ENCODE assay signal across 22 cellular contexts in the genomic region with DNA sequence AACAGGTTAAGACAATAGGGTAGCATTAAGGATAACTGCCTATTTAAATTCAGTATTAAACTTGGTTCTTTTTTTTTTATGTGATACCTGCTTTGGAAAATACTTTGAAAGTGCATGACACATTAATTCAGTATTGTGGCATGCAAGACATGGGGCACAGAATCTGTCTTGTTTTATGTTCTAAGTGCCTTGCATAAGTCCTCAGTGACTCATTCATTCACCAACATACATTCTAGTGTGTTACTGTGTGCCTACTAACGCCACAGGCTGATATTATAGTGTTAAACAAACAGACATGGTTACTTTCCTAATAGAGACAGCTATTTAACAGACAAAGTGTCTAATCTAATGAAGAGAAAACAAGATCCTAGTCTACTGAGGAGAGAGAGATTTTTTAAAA.
DNase-seq lines count a peak whose midpoint lies in the region; ATAC-seq, FAIRE-seq and TF ChIP-seq lines count a peak whose summit lies in the region.
"Had no signal": no experiment of that assay in that cellular context is flagged by ENCODE, and none has a peak within 500 bp of the region (broad histone marks: within the 10 kb centered on the region; RNA-seq: fewer than 3 reads in every experiment).

No MANE protein-coding gene starts in this region.

- H3K27ac ChIP-seq in HepG2 (ENCODE audit: extremely low read length, insufficient read depth, low read length) = no peak overlapping the region
- H3K27ac ChIP-seq in right lobe of liver = no peak overlapping the region
- H3K27ac ChIP-seq in RWPE2 (ENCODE audit: poor library complexity, severe bottlenecking) = no peak overlapping the region
- no peak overlapping the region for H3K27ac ChIP-seq in prostate gland
- H3K27ac ChIP-seq: A549; BLaER1 treated with 17β-estradiol and CSF1 and Interleukin-3, amounts not matched to agents 10 nM and 100 nM; HL-60; parathyroid adenoma; vagina had no signal

- TF ChIP-seq EP300 in HepG2 (IDR thresholded peaks at IDR 0.05; ENCODE audit: low read depth in 2 of 2, low read length in 2 of 2) (no peak), HepG2 (CRISPR knock-in tag; IDR thresholded peaks at IDR 0.05; ENCODE audit: borderline replicate concordance) (no peak)

- intact Hi-C loops in HepG2 (cut with micrococcal nuclease; ENCODE audit: unreplicated experiment) = no loop called here
- intact Hi-C loops in right lobe of liver (cut with DNase I) = no loop called here
- intact Hi-C loops in prostate gland (cut with DNase I) = no loop called here

- no peaks in the 10 kb centered on the region for H3K4me1 Mint-ChIP-seq in stimulated activated naive B cell treated with anti-CD40 and anti-IgM and Interleukin-4, amounts not matched to agents 10 μg/mL and 1 μg/mL and 100 μg/mL, for 72 hours
- H3K4me1 Mint-ChIP-seq: naive B cell had no signal

- no TSS peak for BruUV-seq in HepG2 (replicated peaks; lab: Mats Ljungman, UMichigan)

- in situ Hi-C loops in HepG2 (cut with HindIII; ENCODE audit: extremely low pct_ligation_motif_present, low pct_unique_long_range_greater_than_20kb) = no loop called here

- TF ChIP-seq RAD21 in HepG2 (CRISPR knock-in tag; IDR thresholded peaks at IDR 0.05) = no peak

- H3K36me3 ChIP-seq in HepG2 (replicated peaks in 1 of 2; ENCODE audit: control insufficient read depth in 1 of 2, insufficient read depth in 2 of 2, low read length in 2 of 2) = no peaks in the 10 kb centered on the region
- H3K36me3 ChIP-seq in right lobe of liver = no peaks in the 10 kb centered on the region
- no peaks in the 10 kb centered on the region for H3K36me3 ChIP-seq in RWPE2 (ENCODE audit: low read depth)
- no peaks in the 10 kb centered on the region for H3K36me3 ChIP-seq in prostate gland
- H3K36me3 ChIP-seq: BLaER1 treated with 17β-estradiol and CSF1 and Interleukin-3, amounts not matched to agents 10 nM and 100 nM; vagina had no signal

- FAIRE-seq in HepG2 (lab: Jason Lieb, UNC) = no peak
- FAIRE-seq: A549, D721Med, K562 had no signal

- no peaks in the 10 kb centered on the region for H3K79me2 ChIP-seq in HepG2 (ENCODE audit: insufficient read depth, low read length)
- H3K79me2 ChIP-seq: parathyroid adenoma had no signal

- no peak overlapping the region for H2AFZ ChIP-seq in HepG2 (ENCODE audit: low read length)
- H2AFZ ChIP-seq: parathyroid adenoma had no signal

- no peak for TF ChIP-seq CTCF in HepG2 (CRISPR knock-in tag; IDR thresholded peaks at IDR 0.05)
- TF ChIP-seq CTCF in right lobe of liver (IDR thresholded peaks at IDR 0.05) = no peak
- no peak for TF ChIP-seq CTCF in RWPE2 (IDR thresholded peaks at IDR 0.05; ENCODE audit: poor library complexity, severe bottlenecking)
- no peak for TF ChIP-seq CTCF in prostate gland (IDR thresholded peaks at IDR 0.05)

- WGBS in HepG2 (ENCODE audit: low lambda C conversion rate) = 0% methylated on average over 1 of the region's 1 CpG
- WGBS in right lobe of liver (ENCODE audit: insufficient coverage, low coverage, low lambda C conversion rate, missing lambda C conversion rate) = 47% methylated on average over 1 of the region's 1 CpG
- WGBS in prostate gland = 14% methylated on average over 1 of the region's 1 CpG

- DNase-seq in HepG2 (ENCODE audit: low spot score) (peak; percentile 29), right lobe of liver (no peak), RWPE2 (ENCODE audit: low spot score) (no peak), foreskin melanocyte (peak; percentile 2), erythroblast (lab: John Stamatoyannopoulos, UW) (no peak), prostate gland (ENCODE audit: low spot score) (no peak)
- DNase-seq in stimulated activated naive B cell treated with anti-CD40 and anti-IgM and Interleukin-4, amounts not matched to agents 10 μg/mL and 1 μg/mL and 100 μg/mL, for 72 hours = no peak
- DNase-seq: activated gamma-delta T cell; naive B cell; NCI-H2029 treated with DMSO at 0.1 percent for 48 hours; NCI-H524 treated with DMSO at 0.1 percent for 48 hours; SHP77 treated with DMSO at 0.1 percent for 48 hours; stimulated activated CD4-positive, alpha-beta T cell treated with anti-CD3 and anti-CD28 coated beads, Interleukin-4, amount 100 ng/mL, for 4 hours; T-helper 1 cell had no signal

- H3K9ac ChIP-seq in HepG2 (ENCODE audit: insufficient read depth, low read depth, low read length) = no peak overlapping the region
- H3K9ac ChIP-seq: BLaER1 treated with 17β-estradiol and CSF1 and Interleukin-3, amounts not matched to agents 10 nM and 100 nM; parathyroid adenoma had no signal

- ATAC-seq in HepG2 = peak; percentile 68
- ATAC-seq in right lobe of liver = no peak
- ATAC-seq in RWPE2 (ENCODE audit: low read depth) = peak; percentile 91
- ATAC-seq in stimulated activated naive B cell treated with anti-CD40 and anti-IgM and Interleukin-4, amounts not matched to agents 10 μg/mL and 1 μg/mL and 100 μg/mL, for 72 hours (replicated peaks) = no peak
- no peak for ATAC-seq in GM21737 (IDR thresholded peaks at IDR 0.05; ENCODE audit: unreplicated experiment)
- ATAC-seq: A549, K562 had no signal

- H3K36me3 Mint-ChIP-seq in stimulated activated naive B cell treated with anti-CD40 and anti-IgM and Interleukin-4, amounts not matched to agents 10 μg/mL and 1 μg/mL and 100 μg/mL, for 72 hours = no peaks in the 10 kb centered on the region
- H3K36me3 Mint-ChIP-seq: naive B cell had no signal

- H3K27me3 ChIP-seq in HepG2 (ENCODE audit: control insufficient read depth in 1 of 2, insufficient read depth in 2 of 2, low read length in 2 of 2) = no peaks in the 10 kb centered on the region; a peak in 1 of 5 replicates
- H3K27me3 ChIP-seq in right lobe of liver = no peaks in the 10 kb centered on the region
- H3K27me3 ChIP-seq in RWPE2 (ENCODE audit: insufficient read depth, poor library complexity, severe bottlenecking) = no peaks in the 10 kb centered on the region
- H3K27me3 ChIP-seq in prostate gland (replicated peaks; ENCODE audit: insufficient read depth) = no peaks in the 10 kb centered on the region
- H3K27me3 ChIP-seq: BLaER1 treated with 17β-estradiol and CSF1 and Interleukin-3, amounts not matched to agents 10 nM and 100 nM; vagina had no signal

- H4K20me1 ChIP-seq in HepG2 (ENCODE audit: insufficient read depth, low read length) = no peaks in the 10 kb centered on the region
- H4K20me1 ChIP-seq: BLaER1 treated with 17β-estradiol and CSF1 and Interleukin-3, amounts not matched to agents 10 nM and 100 nM had no signal

- H3K4me2 ChIP-seq in HepG2 (ENCODE audit: low read depth, low read length) = no peak overlapping the region
- H3K4me2 ChIP-seq: A549; BLaER1 treated with 17β-estradiol and CSF1 and Interleukin-3, amounts not matched to agents 10 nM and 100 nM had no signal

- no peaks in the 10 kb centered on the region for H3K27me3 Mint-ChIP-seq in stimulated activated naive B cell treated with anti-CD40 and anti-IgM and Interleukin-4, amounts not matched to agents 10 μg/mL and 1 μg/mL and 100 μg/mL, for 72 hours
- H3K27me3 Mint-ChIP-seq: naive B cell had no signal

- H3K9me3 ChIP-seq in HepG2 (ENCODE audit: low read length) (no peaks in the 10 kb centered on the region), right lobe of liver (no peaks in the 10 kb centered on the region), RWPE2 (ENCODE audit: severe bottlenecking) (no peaks in the 10 kb centered on the region), prostate gland (no peaks in the 10 kb centered on the region)
- H3K9me3 ChIP-seq: A549; BLaER1 treated with 17β-estradiol and CSF1 and Interleukin-3, amounts not matched to agents 10 nM and 100 nM; vagina had no signal

- H3K4me3 ChIP-seq in HepG2 (replicated peaks in 1 of 3; ENCODE audit: insufficient read depth in 1 of 3, low read depth in 2 of 3, low read length in 3 of 3) (no peak overlapping the region), right lobe of liver (no peak overlapping the region), RWPE2 (ENCODE audit: severe bottlenecking) (no peak overlapping the region), prostate gland (no peak overlapping the region)
- H3K4me3 ChIP-seq: A549; BLaER1 treated with 17β-estradiol and CSF1 and Interleukin-3, amounts not matched to agents 10 nM and 100 nM; K562; vagina had no signal

- TF ChIP-seq POLR2A in HepG2 (IDR thresholded peaks at IDR 0.05; ENCODE audit: insufficient read depth in 1 of 2, low read depth in 2 of 2, low read length in 2 of 2) (no peak), right lobe of liver (IDR thresholded peaks at IDR 0.05) (no peak), erythroblast (IDR thresholded peaks at IDR 0.05; ENCODE audit: low read length) (no peak), prostate gland (IDR thresholded peaks at IDR 0.05) (no peak)

- H3K4me3 Mint-ChIP-seq in stimulated activated naive B cell treated with anti-CD40 and anti-IgM and Interleukin-4, amounts not matched to agents 10 μg/mL and 1 μg/mL and 100 μg/mL, for 72 hours = no peak overlapping the region
- H3K4me3 Mint-ChIP-seq: naive B cell had no signal

- H3K9me3 Mint-ChIP-seq in stimulated activated naive B cell treated with anti-CD40 and anti-IgM and Interleukin-4, amounts not matched to agents 10 μg/mL and 1 μg/mL and 100 μg/mL, for 72 hours = peaks cover 0 to 2% of the 10 kb centered on the region in 2 donors

- H3K27ac Mint-ChIP-seq in stimulated activated naive B cell treated with anti-CD40 and anti-IgM and Interleukin-4, amounts not matched to agents 10 μg/mL and 1 μg/mL and 100 μg/mL, for 72 hours = no peak overlapping the region
- H3K27ac Mint-ChIP-seq: naive B cell had no signal

- POLR2A ChIA-PET in HepG2 (lab: Yijun Ruan, JAX) = no interaction called here

- H3K4me1 ChIP-seq in HepG2 (ENCODE audit: insufficient read depth, low read length) (peaks cover 10% of the 10 kb centered on the region), right lobe of liver (no peaks in the 10 kb centered on the region), RWPE2 (ENCODE audit: insufficient read depth, poor library complexity, severe bottlenecking) (no peaks in the 10 kb centered on the region), prostate gland (replicated peaks) (no peaks in the 10 kb centered on the region)
- H3K4me1 ChIP-seq: A549; BLaER1 treated with 17β-estradiol and CSF1 and Interleukin-3, amounts not matched to agents 10 nM and 100 nM; parathyroid adenoma; vagina had no signal

- CTCF ChIA-PET in HepG2 (lab: Yijun Ruan, JAX; ENCODE audit: low intra/inter-chr PET ratio, low total read pairs) = no interaction called here

TF ChIP-seq in HepG2, 621 proteins besides CTCF, POLR2A, EP300 and RAD21 (continues in another document):
- TF ChIP-seq ELF4 (CRISPR knock-in tag; IDR thresholded peaks at IDR 0.05; ENCODE audit: borderline replicate concordance) = no peak
- peak; percentile 23; the same call in 1 of the 2 replicates for TF ChIP-seq CEBPB (IDR thresholded peaks at IDR 0.05; ENCODE audit: borderline replicate concordance, low read depth, low read length)
- TF ChIP-seq TBX3 (IDR thresholded peaks at IDR 0.05; ENCODE audit: borderline replicate concordance) = peak; percentile 47; the same call in 1 of the 2 replicates
- TF ChIP-seq ZNF775 (CRISPR knock-in tag; IDR thresholded peaks at IDR 0.05; ENCODE audit: borderline replicate concordance) = no peak
- no peak for TF ChIP-seq NR2C2 (CRISPR knock-in tag; IDR thresholded peaks at IDR 0.05; ENCODE audit: borderline replicate concordance)
- TF ChIP-seq ZNF160 (CRISPR knock-in tag; IDR thresholded peaks at IDR 0.05) = no peak
- no peak for TF ChIP-seq NBN (conservative IDR thresholded peaks at IDR 0.05)
- TF ChIP-seq ZNF652 (CRISPR knock-in tag; IDR thresholded peaks at IDR 0.05; ENCODE audit: borderline replicate concordance, low read depth) = peak; percentile 30; the same call in 1 of the 2 replicates

Comparison
In these comparisons a context has a peak if more than half of its experiments do, and no peak if none do; other contexts are left out.
1. ATAC-seq: peak in HepG2 (single experiment) and RWPE2 (single experiment); none in right lobe of liver (0 of 4), stimulated activated naive B cell treated with anti-CD40 and anti-IgM and Interleukin-4, amounts not matched to agents 10 μg/mL and 1 μg/mL and 100 μg/mL, for 72 hours (0 of 2) and GM21737 (single experiment).
2. DNase-seq: peak in HepG2 (single experiment) and foreskin melanocyte (single experiment); none in right lobe of liver (0 of 3), RWPE2 (single experiment), erythroblast (0 of 2), prostate gland (single experiment) and stimulated activated naive B cell treated with anti-CD40 and anti-IgM and Interleukin-4, amounts not matched to agents 10 μg/mL and 1 μg/mL and 100 μg/mL, for 72 hours (single experiment).